In genomic region chr19:12885749-12886706, GRCh38 we compare ENCODE assay signal across 9 cellular contexts. TPM values are rescaled to one million over a fixed set of nuclear protein-coding genes. Genes with fewer than 3 reads are reported as not detected.
DNase-seq lines count a peak whose midpoint lies in the region; ATAC-seq and TF ChIP-seq lines count a peak whose summit lies in the region.
"Had no signal": no experiment of that assay in that cellular context is flagged by ENCODE, and none has a peak within 500 bp of the region (broad histone marks: within the 10 kb centered on the region; RNA-seq: fewer than 3 reads in every experiment).

No MANE protein-coding gene starts in this region.

- peaks cover 0 to 43% of the 10 kb centered on the region in 2 donors for H3K4me1 ChIP-seq in left lung

- no peak overlapping the region for H3K27ac Mint-ChIP-seq in activated naive CD4-positive, alpha-beta T cell treated with anti-CD3 and anti-CD28 coated beads for 36 hours
- H3K27ac Mint-ChIP-seq in activated naive CD8-positive, alpha-beta T cell = peak overlapping the region; percentile 54
- peak overlapping the region; percentile 58 for H3K27ac Mint-ChIP-seq in type B pancreatic cell

- H3K4me3 ChIP-seq in left lung = peak overlapping the region; percentile 33 to 48

- no peaks in the 10 kb centered on the region for H3K27me3 Mint-ChIP-seq in activated naive CD4-positive, alpha-beta T cell treated with anti-CD3 and anti-CD28 coated beads for 36 hours (ENCODE audit: low read depth)
- H3K27me3 Mint-ChIP-seq in activated naive CD8-positive, alpha-beta T cell = no peaks in the 10 kb centered on the region
- H3K27me3 Mint-ChIP-seq in type B pancreatic cell = peaks cover 46% of the 10 kb centered on the region

- peak overlapping the region; percentile 57 for H3K4me3 Mint-ChIP-seq in activated naive CD4-positive, alpha-beta T cell treated with anti-CD3 and anti-CD28 coated beads for 36 hours
- H3K4me3 Mint-ChIP-seq in activated naive CD8-positive, alpha-beta T cell = peak overlapping the region; percentile 77
- H3K4me3 Mint-ChIP-seq in type B pancreatic cell = peak overlapping the region; percentile 77

- TF ChIP-seq CTCF in left lung (IDR thresholded peaks at IDR 0.05) (peak in 1 of 2 donors; percentile 9), type B pancreatic cell (conservative IDR thresholded peaks at IDR 0.05) (peak; percentile 8)

- CTCF ChIA-PET in activated naive CD4-positive, alpha-beta T cell treated with anti-CD3 and anti-CD28 coated beads for 36 hours (lab: Charles Lee) = interaction anchor here (0.6 to 4.2 kb wide), 13 partner anchors 9 to 1923 kb away, joined by 3 to 42 read pairs (median 5); no protein-coding TSS in a partner anchor

- H3K9me3 ChIP-seq in left lung = peaks cover 3 to 7% of the 10 kb centered on the region in 2 donors

- H3K27me3 ChIP-seq in left lung = peaks cover 0 to 32% of the 10 kb centered on the region in 2 donors

- intact Hi-C loops in activated naive CD4-positive, alpha-beta T cell treated with anti-CD3 and anti-CD28 coated beads for 36 hours (cut with micrococcal nuclease) = loop anchor here (1.0 kb wide), 4 partner anchors 47 to 80 kb away; partner anchors contain the start of genes FARSA, RAD23A and RNASEH2A
- intact Hi-C loops in left lung (cut with DNase I) = loop anchor here in 1 of 2 donors (10.0 kb wide), 1 partner anchor 79 kb away; the partner anchor contains the start of gene DAND5

- no peaks in the 10 kb centered on the region for H3K36me3 Mint-ChIP-seq in activated naive CD4-positive, alpha-beta T cell treated with anti-CD3 and anti-CD28 coated beads for 36 hours (ENCODE audit: low read depth)
- H3K36me3 Mint-ChIP-seq in activated naive CD8-positive, alpha-beta T cell = peaks cover under 1% of the 10 kb centered on the region
- no peaks in the 10 kb centered on the region for H3K36me3 Mint-ChIP-seq in type B pancreatic cell

- no peak for DNase-seq in activated naive CD4-positive, alpha-beta T cell treated with anti-CD3 and anti-CD28 coated beads for 36 hours
- no peak for DNase-seq in activated naive CD4-positive, alpha-beta T cell treated with anti-CD3 and anti-CD28 coated beads, Interleukin-2, amount 50 U/mL, for 16 hours
- no peak for DNase-seq in left lung
- DNase-seq in type B pancreatic cell (ENCODE audit: extremely low spot score, unreplicated experiment) = no peak
- DNase-seq in NCI-H2227 (lab: John Stamatoyannopoulos, UW; ENCODE audit: unreplicated experiment) = no peak
- no peak for DNase-seq in T1000 (lab: John Stamatoyannopoulos, UW)
- no peak for DNase-seq in nucleus accumbens (lab: John Stamatoyannopoulos, UW)
- DNase-seq: uterus had no signal

- peak overlapping the region in 1 of 2 donors; percentile 29 for H3K27ac ChIP-seq in left lung
- H3K27ac ChIP-seq: uterus had no signal

- ATAC-seq in left lung = peak; percentile 0

- no peaks in the 10 kb centered on the region for H3K36me3 ChIP-seq in left lung
- H3K36me3 ChIP-seq: uterus had no signal

- peaks cover 23% of the 10 kb centered on the region for H3K4me1 Mint-ChIP-seq in activated naive CD4-positive, alpha-beta T cell treated with anti-CD3 and anti-CD28 coated beads for 36 hours (ENCODE audit: low read depth)
- H3K4me1 Mint-ChIP-seq in activated naive CD8-positive, alpha-beta T cell (ENCODE audit: low read depth) = peaks cover 14% of the 10 kb centered on the region
- peaks cover 6% of the 10 kb centered on the region for H3K4me1 Mint-ChIP-seq in type B pancreatic cell (ENCODE audit: unreplicated experiment)

- H3K9me3 Mint-ChIP-seq in activated naive CD4-positive, alpha-beta T cell treated with anti-CD3 and anti-CD28 coated beads for 36 hours = peaks cover 7% of the 10 kb centered on the region
- no peaks in the 10 kb centered on the region for H3K9me3 Mint-ChIP-seq in activated naive CD8-positive, alpha-beta T cell (ENCODE audit: low read depth)
- H3K9me3 Mint-ChIP-seq in type B pancreatic cell = no peaks in the 10 kb centered on the region

RNA-seq across cellular contexts. Expression of gene KLF1, which starts 1.0 kb away (rescaled TPM):
- under 1 TPM; 0.17 to 0.21 TPM for total RNA-seq in activated naive CD4-positive, alpha-beta T cell treated with anti-CD3 and anti-CD28 coated beads for 36 hours
- total RNA-seq in left lung (under 1 TPM in 1 of 2 donors, not detected in 1; 0.50 TPM), type B pancreatic cell (ENCODE audit: low replicate concordance) (not detected in 2 replicates)

RNA-seq across cellular contexts. Expression of gene DNASE2, which starts 4.8 kb away (rescaled TPM):
- 10 to 100 TPM; 30.9 to 31.6 TPM for total RNA-seq in activated naive CD4-positive, alpha-beta T cell treated with anti-CD3 and anti-CD28 coated beads for 36 hours
- total RNA-seq in left lung (10 to 100 TPM; 64.8 to 72.8 TPM), type B pancreatic cell (ENCODE audit: low replicate concordance) (17.9 and 24.6 TPM in 2 replicates)

RNA-seq across cellular contexts. Expression of gene GCDH, which starts 4.9 kb away (rescaled TPM):
- 10 to 100 TPM; 36.3 to 38.3 TPM for total RNA-seq in activated naive CD4-positive, alpha-beta T cell treated with anti-CD3 and anti-CD28 coated beads for 36 hours
- 10 to 100 TPM; 23.6 to 26.7 TPM for total RNA-seq in left lung
- total RNA-seq in type B pancreatic cell (ENCODE audit: low replicate concordance) = 29.7 and 46.8 TPM in 2 replicates

RNA-seq across cellular contexts. Expression of gene SYCE2, which starts 33.1 kb away (rescaled TPM):
- 1 to 10 TPM; 3.4 to 5.4 TPM for total RNA-seq in activated naive CD4-positive, alpha-beta T cell treated with anti-CD3 and anti-CD28 coated beads for 36 hours
- total RNA-seq in left lung (under 1 TPM in 1 of 2 donors, not detected in 1; 0.41 TPM), type B pancreatic cell (ENCODE audit: low replicate concordance) (1.8 TPM in 1 of 2 replicates, not detected in the other)

RNA-seq across cellular contexts. Expression of gene FARSA, which starts 47.5 kb away (rescaled TPM):
- total RNA-seq in activated naive CD4-positive, alpha-beta T cell treated with anti-CD3 and anti-CD28 coated beads for 36 hours = 10 to 100 TPM; 77.9 to 82.8 TPM
- total RNA-seq in left lung (10 to 100 TPM; 40.9 to 59.4 TPM), type B pancreatic cell (ENCODE audit: low replicate concordance) (67.5 and 68.5 TPM in 2 replicates)
